13 cellular contexts compared by ENCODE assay signal in the genomic region with DNA sequence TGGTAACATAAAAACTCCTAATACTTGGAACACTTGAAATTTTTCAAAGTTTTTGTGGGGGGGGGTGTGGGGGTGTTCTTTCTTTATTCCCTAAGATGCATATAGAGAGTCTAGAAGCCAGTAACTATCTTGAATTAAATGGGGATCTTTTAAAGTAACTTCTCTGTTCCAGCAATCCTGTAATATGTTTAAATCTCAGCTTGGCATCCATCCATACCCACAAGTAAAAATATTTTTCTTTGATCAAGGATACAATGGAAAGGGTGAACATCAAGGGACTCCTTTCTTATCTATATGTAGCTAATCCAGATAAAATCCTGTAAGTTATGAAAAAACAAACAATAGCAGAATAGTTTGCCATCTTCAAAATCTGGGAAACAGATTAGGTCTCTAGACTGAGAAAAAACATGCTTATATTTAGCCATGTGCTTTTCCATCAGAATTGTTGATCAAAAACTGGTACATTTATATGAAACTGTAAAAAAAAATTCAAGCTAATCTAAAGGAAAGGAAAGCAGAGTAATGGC.
"Had no signal": no experiment of that assay in that cellular context is flagged by ENCODE, and none has a peak within 500 bp of the region (broad histone marks: within the 10 kb centered on the region; RNA-seq: fewer than 3 reads in every experiment).

No MANE protein-coding gene starts in this region.

- H3K4me3 ChIP-seq: esophagus squamous epithelium, gastrocnemius medialis, lower lobe of right lung, prostate gland, right lobe of liver, upper lobe of right lung had no signal

- H3K4me1 ChIP-seq: gastrocnemius medialis, lower lobe of right lung, prostate gland, right lobe of liver, upper lobe of right lung had no signal

- H3K27me3 ChIP-seq: esophagus squamous epithelium, gastrocnemius medialis, right lobe of liver, upper lobe of right lung had no signal

- DNase-seq: activated CD4-positive, CD25-positive, alpha-beta regulatory T cell; activated T-cell treated with anti-CD3 and anti-CD28 coated beads, Interleukin-2, amount 50 U/mL, for 1 hour; amygdala; esophagus squamous epithelium; gastrocnemius medialis; lower lobe of right lung; naive thymus-derived CD8-positive, alpha-beta T cell; right lobe of liver; stimulated activated CD4-positive, alpha-beta T cell treated with anti-CD3 and anti-CD28 coated beads, Interleukin-12 subunit alpha, Interleukin-12 subunit beta, amount 100 ng/mL, for 4 hours; stimulated activated naive CD8-positive, alpha-beta T cell treated with anti-CD3 and anti-CD28 coated beads, Interleukin-15, Interleukin-2, amounts not matched to agents 100 U/mL and 50 U/mL, for 24 hours; T-helper 2 cell; upper lobe of right lung had no signal

- ATAC-seq: gastrocnemius medialis; lower lobe of right lung; naive thymus-derived CD8-positive, alpha-beta T cell; right lobe of liver; stimulated activated naive CD8-positive, alpha-beta T cell treated with anti-CD3 and anti-CD28 coated beads, Interleukin-15, Interleukin-2, amounts not matched to agents 100 U/mL and 50 U/mL, for 24 hours; upper lobe of right lung had no signal

- H3K36me3 ChIP-seq: esophagus squamous epithelium, gastrocnemius medialis, lower lobe of right lung, prostate gland, right lobe of liver, upper lobe of right lung had no signal

- H3K9me3 ChIP-seq: esophagus squamous epithelium, gastrocnemius medialis, lower lobe of right lung, prostate gland, right lobe of liver, upper lobe of right lung had no signal

- H3K27ac ChIP-seq: esophagus squamous epithelium, gastrocnemius medialis, lower lobe of right lung, prostate gland, right lobe of liver, upper lobe of right lung had no signal
